ENCODE assay signal across 22 cellular contexts in the genomic region with DNA sequence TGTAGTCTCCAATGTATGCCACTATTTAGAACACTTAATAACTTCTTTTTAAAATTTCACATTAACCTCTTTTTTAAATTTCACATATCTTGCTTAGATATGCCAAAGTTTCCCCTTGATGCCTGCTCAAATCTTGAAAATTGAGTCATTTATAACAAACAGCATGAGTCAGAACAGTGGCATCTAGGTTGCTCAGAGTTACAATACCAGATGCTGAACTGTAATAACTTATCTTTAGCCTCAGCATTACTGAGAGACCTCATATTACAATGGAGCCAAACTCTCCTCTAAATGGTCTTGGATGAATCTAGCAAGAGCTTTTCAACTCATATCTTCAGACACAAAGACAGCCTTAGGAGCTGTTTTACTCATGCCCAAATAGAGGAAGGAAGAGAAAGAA.
DNase-seq lines count a peak whose midpoint lies in the region; ATAC-seq, FAIRE-seq and TF ChIP-seq lines count a peak whose summit lies in the region.
"Had no signal": no experiment of that assay in that cellular context is flagged by ENCODE, and none has a peak within 500 bp of the region (broad histone marks: within the 10 kb centered on the region; RNA-seq: fewer than 3 reads in every experiment).

No MANE protein-coding gene starts in this region.

- ATAC-seq in GM21528 (IDR thresholded peaks at IDR 0.05; ENCODE audit: low FRiP score, unreplicated experiment) (no peak), HG03039 (IDR thresholded peaks at IDR 0.05; ENCODE audit: unreplicated experiment) (no peak), GM18909 (IDR thresholded peaks at IDR 0.05; ENCODE audit: poor library complexity, unreplicated experiment) (no peak)
- no peak for ATAC-seq in naive thymus-derived CD8-positive, alpha-beta T cell
- ATAC-seq: gastroesophageal sphincter; stimulated activated naive CD8-positive, alpha-beta T cell treated with anti-CD3 and anti-CD28 coated beads, Interleukin-15, amount 100 ng/mL, for 72 hours had no signal

- H3K9ac ChIP-seq in astrocyte (ENCODE audit: low read length) = no peak overlapping the region

- FAIRE-seq in astrocyte (lab: Jason Lieb, UNC) = no peak
- FAIRE-seq: endometrium had no signal

- H3K36me3 ChIP-seq in astrocyte (ENCODE audit: insufficient read depth, low read length) (no peaks in the 10 kb centered on the region), kidney epithelial cell (ENCODE audit: control insufficient read depth, insufficient read depth, low read length) (no peaks in the 10 kb centered on the region)
- H3K36me3 ChIP-seq: gastroesophageal sphincter, spleen, vagina had no signal

- no peaks in the 10 kb centered on the region for H3K9me3 ChIP-seq in astrocyte (ENCODE audit: insufficient read depth, low read depth, low read length)
- H3K9me3 ChIP-seq: gastroesophageal sphincter, vagina had no signal

- H3K4me1 ChIP-seq in astrocyte (ENCODE audit: insufficient read depth, low read length) = peaks cover 9% of the 10 kb centered on the region
- H3K4me1 ChIP-seq: gastroesophageal sphincter, spleen, vagina had no signal

- H3K9me3 Mint-ChIP-seq in astrocyte (ENCODE audit: unreplicated experiment) = no peaks in the 10 kb centered on the region
- peaks cover 0 to 10% (median 0%) of the 10 kb centered on the region in 9 donors for H3K9me3 Mint-ChIP-seq in naive thymus-derived CD8-positive, alpha-beta T cell
- H3K9me3 Mint-ChIP-seq: stimulated activated naive CD8-positive, alpha-beta T cell treated with anti-CD3 and anti-CD28 coated beads, Interleukin-15, amount 100 ng/mL, for 72 hours had no signal

- DNase-seq in ELR (ENCODE audit: low read depth) = peak; percentile 4
- peak; percentile 1 for DNase-seq in NOMO-1 treated with dmso at 0.1 percent for 144 hours (lab: John Stamatoyannopoulos, UW; ENCODE audit: unreplicated experiment)
- DNase-seq in astrocyte (ENCODE audit: low read depth) = peak; percentile 87
- peak; percentile 50 for DNase-seq in kidney epithelial cell (ENCODE audit: low read depth)
- no peak for DNase-seq in naive thymus-derived CD8-positive, alpha-beta T cell
- DNase-seq: activated CD4-positive, alpha-beta T cell treated with anti-CD3 and anti-CD28 coated beads for 1 hour; activated T-cell treated with anti-CD3 and anti-CD28 coated beads for 4 hours; central memory CD4-positive, alpha-beta T cell; immature natural killer cell; IMR-90; NCI-H1417; spleen; stimulated activated naive CD8-positive, alpha-beta T cell treated with anti-CD3 and anti-CD28 coated beads, Interleukin-15, amount 100 ng/mL, for 72 hours had no signal

- H3K27me3 ChIP-seq in astrocyte (ENCODE audit: insufficient read depth, low read length) = no peaks in the 10 kb centered on the region
- H3K27me3 ChIP-seq in kidney epithelial cell (ENCODE audit: control insufficient read depth, insufficient read depth, low read length) = no peaks in the 10 kb centered on the region
- H3K27me3 ChIP-seq: gastroesophageal sphincter, spleen, vagina had no signal

- no peak overlapping the region for H3K4me3 Mint-ChIP-seq in astrocyte (ENCODE audit: unreplicated experiment)
- no peak overlapping the region for H3K4me3 Mint-ChIP-seq in naive thymus-derived CD8-positive, alpha-beta T cell
- H3K4me3 Mint-ChIP-seq: B cell; immature natural killer cell; stimulated activated naive CD8-positive, alpha-beta T cell treated with anti-CD3 and anti-CD28 coated beads, Interleukin-15, amount 100 ng/mL, for 72 hours had no signal

- POLR2A ChIA-PET in naive thymus-derived CD8-positive, alpha-beta T cell (lab: Charles Lee) = no interaction called here

- no peaks in the 10 kb centered on the region for H4K20me1 ChIP-seq in astrocyte (ENCODE audit: insufficient read depth, low read length)

- H3K4me2 ChIP-seq in astrocyte (ENCODE audit: low read length) = peak overlapping the region; percentile 38

- TF ChIP-seq CTCF in astrocyte (IDR thresholded peaks at IDR 0.05; ENCODE audit: insufficient read depth, low read depth, low read length) = no peak
- no peak for TF ChIP-seq CTCF in kidney epithelial cell (IDR thresholded peaks at IDR 0.05; ENCODE audit: insufficient read depth, low read length, poor library complexity, severe bottlenecking)

- H3K4me1 Mint-ChIP-seq in astrocyte (ENCODE audit: low read depth, unreplicated experiment) = peaks cover 11% of the 10 kb centered on the region
- no peaks in the 10 kb centered on the region for H3K4me1 Mint-ChIP-seq in naive thymus-derived CD8-positive, alpha-beta T cell
- H3K4me1 Mint-ChIP-seq: B cell; immature natural killer cell; stimulated activated naive CD8-positive, alpha-beta T cell treated with anti-CD3 and anti-CD28 coated beads, Interleukin-15, amount 100 ng/mL, for 72 hours had no signal

- H3K4me3 ChIP-seq in astrocyte (ENCODE audit: insufficient read depth, low read depth, low read length) (no peak overlapping the region), kidney epithelial cell (ENCODE audit: low read depth, low read length) (no peak overlapping the region)
- H3K4me3 ChIP-seq: gastroesophageal sphincter, SK-N-MC, spleen, vagina had no signal

- H3K27ac Mint-ChIP-seq in astrocyte (ENCODE audit: unreplicated experiment) = peak overlapping the region; percentile 96
- H3K27ac Mint-ChIP-seq in naive thymus-derived CD8-positive, alpha-beta T cell = no peak overlapping the region
- H3K27ac Mint-ChIP-seq: activated naive CD4-positive, alpha-beta T cell treated with anti-CD3 and anti-CD28 coated beads, Interleukin-2, amount 50 U/mL, for 72 hours; B cell; immature natural killer cell had no signal

- H2AFZ ChIP-seq in astrocyte (ENCODE audit: low read depth, low read length) = no peak overlapping the region

- H3K27ac ChIP-seq in astrocyte (ENCODE audit: low read depth, low read length) = peak overlapping the region; percentile 57
- H3K27ac ChIP-seq: gastroesophageal sphincter, SK-N-MC, spleen, vagina had no signal

- no peaks in the 10 kb centered on the region for H3K27me3 Mint-ChIP-seq in astrocyte (ENCODE audit: low read depth, unreplicated experiment)
- H3K27me3 Mint-ChIP-seq in naive thymus-derived CD8-positive, alpha-beta T cell = peaks cover 0 to 3% (median 0%) of the 10 kb centered on the region in 5 donors
- H3K27me3 Mint-ChIP-seq: B cell; stimulated activated naive CD8-positive, alpha-beta T cell treated with anti-CD3 and anti-CD28 coated beads, Interleukin-15, amount 100 ng/mL, for 72 hours had no signal

- H3K79me2 ChIP-seq in astrocyte (ENCODE audit: insufficient read depth, low read length) = no peaks in the 10 kb centered on the region

- H3K36me3 Mint-ChIP-seq in astrocyte (ENCODE audit: low read depth, unreplicated experiment) = no peaks in the 10 kb centered on the region
- peaks cover 0 to 4% (median 0%) of the 10 kb centered on the region in 3 donors for H3K36me3 Mint-ChIP-seq in naive thymus-derived CD8-positive, alpha-beta T cell
- H3K36me3 Mint-ChIP-seq: activated naive CD4-positive, alpha-beta T cell treated with anti-CD3 and anti-CD28 coated beads, Interleukin-2, amount 50 U/mL, for 72 hours; immature natural killer cell had no signal

Comparison
In these comparisons a context has a peak if more than half of its experiments do, and no peak if none do; other contexts are left out.
1. DNase-seq: peak in ELR (single experiment), NOMO-1 treated with dmso at 0.1 percent for 144 hours (single experiment), astrocyte (single experiment) and kidney epithelial cell (single experiment); none in naive thymus-derived CD8-positive, alpha-beta T cell (0 of 10).